In the genomic region with DNA sequence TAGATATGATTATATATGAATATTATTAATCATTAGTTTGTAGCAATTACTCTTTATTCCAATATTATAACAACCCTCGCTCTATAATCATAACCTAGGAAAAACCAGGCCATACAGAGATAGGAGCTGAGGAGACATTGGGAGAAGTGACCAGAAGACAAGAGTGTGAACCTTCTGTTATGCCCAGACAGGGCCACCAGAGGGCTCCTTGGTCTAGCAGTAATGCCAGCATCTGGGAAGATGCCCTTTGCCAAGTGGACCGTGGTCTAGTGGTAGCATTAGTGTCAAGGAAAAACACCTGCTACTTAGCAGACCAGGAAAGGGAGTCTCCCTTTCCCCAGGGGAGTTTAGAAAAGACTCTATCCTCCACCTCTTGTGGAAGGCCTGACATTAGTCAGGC, we compare ENCODE assay signal across 8 cellular contexts. TPM values are rescaled to one million over a fixed set of nuclear protein-coding genes. Genes with fewer than 3 reads are reported as not detected.
A peak's percentile ranks its signal among the peaks of the same experiment; 100 is the strongest.
DNase-seq lines count a peak whose midpoint lies in the region; ATAC-seq and TF ChIP-seq lines count a peak whose summit lies in the region.
"Not testable (repeated sequence)": the region's sequence is repeated elsewhere in the genome, so short reads cannot be mapped to it uniquely, and the experiment has no call there.

No MANE protein-coding gene starts in this region.

- TF ChIP-seq POLR2A in transverse colon (IDR thresholded peaks at IDR 0.05): not testable (repeated sequence)

- H3K9me3 Mint-ChIP-seq in activated CD8-positive, alpha-beta T cell treated with anti-CD3 and anti-CD28 coated beads for 36 hours: peaks cover 17% of the 10 kb centered on the region

- H3K27me3 ChIP-seq in PC-9 (ENCODE audit: insufficient read depth, low read depth); mammary epithelial cell (ENCODE audit: insufficient read depth, low read length); transverse colon: not testable (repeated sequence)

- in situ Hi-C loops in mammary epithelial cell (cut with MboI; ENCODE audit: low sequenced_read_pairs in 2 of 2): loop anchor here in 1 of 2 donors (25.0 kb wide), 1 partner anchor 109 kb away; no protein-coding TSS in a partner anchor
- in situ Hi-C loops in transverse colon (cut with MboI; ENCODE audit: low pct_ligation_motif_present in 1 of 4, low pct_unique_long_range_greater_than_20kb in 1 of 4, low sequenced_read_pairs in 3 of 4): not testable (repeated sequence)

- DNase-seq in EH (ENCODE audit: low read depth) (peak; percentile 54), PC-9 (peak in 1 of 2 experiments; percentile 25), mammary epithelial cell (peak; percentile 31), left cardiac atrium (peak; percentile 44), pons (ENCODE audit: low spot score) (peak; percentile 20), transverse colon (peak; percentile 45)
- not testable (repeated sequence) for DNase-seq in LNCaP clone FGC (ENCODE audit: low read depth)
- peak; percentile 71 for DNase-seq in activated CD8-positive, alpha-beta T cell treated with anti-CD3 and anti-CD28 coated beads for 36 hours

- not testable (repeated sequence) for H4K20me1 ChIP-seq in PC-9 (ENCODE audit: insufficient read depth); mammary epithelial cell (ENCODE audit: insufficient read depth, low read length)

- not testable (repeated sequence) for H3K4me3 ChIP-seq in LNCaP clone FGC (ENCODE audit: low read depth, low read length); PC-9; mammary epithelial cell (replicated peaks in 1 of 3; ENCODE audit: insufficient read depth in 1 of 3, low read depth in 2 of 3, low read length in 3 of 3); transverse colon

- not testable (repeated sequence) for H3K27me3 Mint-ChIP-seq in activated CD8-positive, alpha-beta T cell treated with anti-CD3 and anti-CD28 coated beads for 36 hours

- TF ChIP-seq EP300 in transverse colon (IDR thresholded peaks at IDR 0.05; ENCODE audit: low read depth): not testable (repeated sequence)

- BruUV-seq in PC-9 (replicated peaks; lab: Mats Ljungman, UMichigan); mammary epithelial cell (replicated peaks; lab: Mats Ljungman, UMichigan): not testable (repeated sequence)

- not testable (repeated sequence) for H3K9me2 ChIP-seq in PC-9 (ENCODE audit: insufficient read depth)

- WGBS in mammary epithelial cell (ENCODE audit: low coverage, missing lambda C conversion rate): 20% methylated on average over 2 of the region's 2 CpGs
- WGBS in transverse colon (ENCODE audit: low coverage in 1 of 2), 2 donors: 66% methylated on average over 2 of the region's 2 CpGs; no CpG with 5 or more reads in 1 of the 2 donors

- dilution Hi-C loops in mammary epithelial cell (cut with HindIII; ENCODE audit: low sequenced_read_pairs): not testable (repeated sequence)

- not testable (repeated sequence) for H3K36me3 Mint-ChIP-seq in activated CD8-positive, alpha-beta T cell treated with anti-CD3 and anti-CD28 coated beads for 36 hours (ENCODE audit: low read depth)

- not testable (repeated sequence) for H3F3A ChIP-seq in PC-9 (ENCODE audit: insufficient read depth, low read depth)

- not testable (repeated sequence) for ATAC-seq in activated CD8-positive, alpha-beta T cell treated with anti-CD3 and anti-CD28 coated beads for 36 hours; left cardiac atrium

- TF ChIP-seq CTCF in LNCaP clone FGC (IDR thresholded peaks at IDR 0.05; ENCODE audit: control insufficient read depth, extremely low read depth, insufficient read depth): peak; percentile 56
- TF ChIP-seq CTCF in PC-9 (conservative IDR thresholded peaks at IDR 0.05): peak; percentile 74
- TF ChIP-seq CTCF in activated CD8-positive, alpha-beta T cell treated with anti-CD3 and anti-CD28 coated beads for 36 hours (IDR thresholded peaks at IDR 0.05): peak; percentile 68
- TF ChIP-seq CTCF in mammary epithelial cell (conservative IDR thresholded peaks at IDR 0.05 in 1 of 2, IDR thresholded peaks at IDR 0.05 in 1 of 2; ENCODE audit: extremely low read depth in 1 of 2, insufficient read depth in 1 of 2, low read depth in 1 of 2, low read length in 2 of 2): peak; percentile 25 to 59
- peak; percentile 17 to 59 (median 50) for TF ChIP-seq CTCF in transverse colon (IDR thresholded peaks at IDR 0.05)

- H3K9me3 ChIP-seq in PC-9 (ENCODE audit: insufficient read depth, low read depth): peaks cover 37% of the 10 kb centered on the region
- not testable (repeated sequence) for H3K9me3 ChIP-seq in mammary epithelial cell (replicated peaks; ENCODE audit: insufficient read depth, low read length)
- H3K9me3 ChIP-seq in transverse colon: peaks cover 5 to 31% of the 10 kb centered on the region in 2 donors

- H2AFZ ChIP-seq in PC-9; mammary epithelial cell (ENCODE audit: low read depth, low read length): not testable (repeated sequence)

- POLR2A ChIA-PET in PC-9 (lab: Charles Lee; ENCODE audit: unreplicated experiment): not testable (repeated sequence)
- POLR2A ChIA-PET in activated CD8-positive, alpha-beta T cell treated with anti-CD3 and anti-CD28 coated beads for 36 hours (lab: Charles Lee): interaction anchor here (0.6 to 1.4 kb wide), 2 partner anchors 13 to 81 kb away, joined by 3 to 4 read pairs; a partner anchor contains a TSS

- CTCF ChIA-PET in PC-9 (lab: Charles Lee): interaction anchor here (0.7 kb wide), 1 partner anchor 84 kb away, joined by 3 read pairs; no protein-coding TSS in a partner anchor
- CTCF ChIA-PET in activated CD8-positive, alpha-beta T cell treated with anti-CD3 and anti-CD28 coated beads for 36 hours (lab: Charles Lee): interaction anchor here (0.6 to 4.6 kb wide), 23 partner anchors 9 to 152 kb away, joined by 3 to 28 read pairs (median 3); a partner anchor contains a TSS
- CTCF ChIA-PET in mammary epithelial cell (lab: Charles Lee; ENCODE audit: low non-redundant PET): not testable (repeated sequence)

- peaks cover 21% of the 10 kb centered on the region for H3K36me3 ChIP-seq in PC-9 (ENCODE audit: low read depth)
- not testable (repeated sequence) for H3K36me3 ChIP-seq in mammary epithelial cell (ENCODE audit: insufficient read depth, low read length); transverse colon

- H3K9ac ChIP-seq in mammary epithelial cell (ENCODE audit: insufficient read depth, low read length): not testable (repeated sequence)

- not testable (repeated sequence) for H3K4me2 ChIP-seq in PC-9; mammary epithelial cell (ENCODE audit: insufficient read depth, low read depth, low read length)

- not testable (repeated sequence) for H3K79me2 ChIP-seq in PC-9 (ENCODE audit: low read depth); mammary epithelial cell (ENCODE audit: insufficient read depth, low read length)

- not testable (repeated sequence) for H3K27ac ChIP-seq in PC-9; mammary epithelial cell (ENCODE audit: insufficient read depth, low read depth, low read length); transverse colon

- not testable (repeated sequence) for H3K27ac Mint-ChIP-seq in activated CD8-positive, alpha-beta T cell treated with anti-CD3 and anti-CD28 coated beads for 36 hours

- intact Hi-C loops in PC-9 (cut with micrococcal nuclease; ENCODE audit: unreplicated experiment): loop anchor here (5.0 kb wide), 1 partner anchor 139 kb away; no protein-coding TSS in a partner anchor
- intact Hi-C loops in activated CD8-positive, alpha-beta T cell treated with anti-CD3 and anti-CD28 coated beads for 36 hours (cut with micrococcal nuclease): loop anchor here (2.0 kb wide), 1 partner anchor 83 kb away; no protein-coding TSS in a partner anchor
- intact Hi-C loops in mammary epithelial cell (cut with micrococcal nuclease): loop anchor here (1.0 to 2.0 kb wide), 3 partner anchors 84 to 137 kb away; no protein-coding TSS in a partner anchor
- intact Hi-C loops in left cardiac atrium (cut with DNase I): loop anchor here in 1 of 2 donors (5.0 kb wide), 1 partner anchor 84 kb away; no protein-coding TSS in a partner anchor
- intact Hi-C loops in transverse colon (cut with DNase I; ENCODE audit: low total_unique reads): loop anchor here (10.0 kb wide), 1 partner anchor 81 kb away; no protein-coding TSS in a partner anchor

- not testable (repeated sequence) for H3K4me1 ChIP-seq in PC-9 (replicated peaks; ENCODE audit: insufficient read depth); mammary epithelial cell (ENCODE audit: insufficient read depth, low read length); transverse colon

- H3K4me1 Mint-ChIP-seq in activated CD8-positive, alpha-beta T cell treated with anti-CD3 and anti-CD28 coated beads for 36 hours (ENCODE audit: low read depth): not testable (repeated sequence)

- not testable (repeated sequence) for H3K4me3 Mint-ChIP-seq in activated CD8-positive, alpha-beta T cell treated with anti-CD3 and anti-CD28 coated beads for 36 hours

RNA-seq across cellular contexts. Expression of a gene that starts 12.9 kb away (rescaled TPM):
- 1.4 and 1.8 TPM in 2 replicates for total RNA-seq in PC-9 (2021)
- under 1 TPM in 1 of 2 experiments, not detected in 1; 0.50 TPM for total RNA-seq in activated CD8-positive, alpha-beta T cell treated with anti-CD3 and anti-CD28 coated beads for 36 hours
- total RNA-seq in mammary epithelial cell: under 1 TPM; 0.12 to 0.17 TPM
- 0.27 TPM for polyA plus RNA-seq in mammary epithelial cell
- polyA minus RNA-seq in mammary epithelial cell: not detected
- under 1 TPM; 0.12 to 0.92 TPM for total RNA-seq in left cardiac atrium
- total RNA-seq in transverse colon: 10 to 100 TPM in 3 of 4 donors, 1 to 10 TPM in 1; 1.2 to 21.0 (median 15.0) TPM

RNA-seq across cellular contexts. Expression of a gene that starts 13.0 kb away (rescaled TPM):
- total RNA-seq in PC-9 (2021) (7.0 and 8.2 TPM in 2 replicates), mammary epithelial cell (10 to 100 TPM; 11.7 to 19.9 TPM), left cardiac atrium (1 to 10 TPM in 1 of 2 donors, under 1 TPM in 1; 0.53 to 1.5 TPM), transverse colon (10 to 100 TPM; 37.5 to 47.7 (median 41.1) TPM)
- 1 to 10 TPM; 1.1 to 1.9 TPM for total RNA-seq in activated CD8-positive, alpha-beta T cell treated with anti-CD3 and anti-CD28 coated beads for 36 hours
- polyA plus RNA-seq in mammary epithelial cell: 12.0 TPM
- 20.7 TPM for polyA minus RNA-seq in mammary epithelial cell
